ENCODE assay signal across 8 cellular contexts in genomic region chr6:127266178-127266891, GRCh38.
DNase-seq lines count a peak whose midpoint lies in the region; ATAC-seq lines count a peak whose summit lies in the region.

RNF146 (plus strand) TSS chr6:127266864; CDS start chr6:127280339, 13,475 bp downstream.

- ATAC-seq in GM19025 (IDR thresholded peaks at IDR 0.05; ENCODE audit: low read depth, unreplicated experiment) (peak; percentile 76), HG03354 (IDR thresholded peaks at IDR 0.05; ENCODE audit: poor library complexity, severe bottlenecking, unreplicated experiment) (peak; percentile 82)

- peak within 1 kb of the TSS; percentile 96 for H3K27ac ChIP-seq in cingulate gyrus (ENCODE audit: low read depth, low read length)
- peak within 1 kb of the TSS; percentile 97 for H3K27ac ChIP-seq in layer of hippocampus (ENCODE audit: low read depth, low read length)

- DNase-seq in AML-193 (lab: John Stamatoyannopoulos, UW): peak; percentile 94 to 97
- peak; percentile 90 for DNase-seq in NCI-H345 treated with DMSO at 0.1 percent for 48 hours (lab: John Stamatoyannopoulos, UW; ENCODE audit: unreplicated experiment)
- DNase-seq in activated CD4-positive, alpha-beta T cell treated with anti-CD3 and anti-CD28 coated beads for 24 hours (ENCODE audit: low read depth in 2 of 2): peak; percentile 48 to 50
- peak; percentile 36 to 49 (median 44) for DNase-seq in stimulated activated CD4-positive, alpha-beta T cell treated with anti-CD3 and anti-CD28 coated beads, Interleukin-1b, Interleukin-23, amount 100 ng/mL, for 24 hours (ENCODE audit: low read depth in 4 of 4, low spot score in 1 of 4)

- H3K27me3 ChIP-seq in layer of hippocampus (ENCODE audit: control insufficient read depth, insufficient read depth, low read length): no peaks in the 10 kb centered on the region

Comparison
In these comparisons a context has a peak if more than half of its experiments do, and no peak if none do; other contexts are left out.
1. Peak in every context shown above with its lines: DNase-seq, ATAC-seq and H3K27ac ChIP-seq.
2. DNase-seq: peak in every context shown above with its lines; median percentile 96 in AML-193; 90 in NCI-H345 treated with DMSO at 0.1 percent for 48 hours; 49 in activated CD4-positive, alpha-beta T cell treated with anti-CD3 and anti-CD28 coated beads for 24 hours; 44 in stimulated activated CD4-positive, alpha-beta T cell treated with anti-CD3 and anti-CD28 coated beads, Interleukin-1b, Interleukin-23, amount 100 ng/mL, for 24 hours.